Comparison of ENCODE assay signal across 28 cellular contexts in the genomic region with DNA sequence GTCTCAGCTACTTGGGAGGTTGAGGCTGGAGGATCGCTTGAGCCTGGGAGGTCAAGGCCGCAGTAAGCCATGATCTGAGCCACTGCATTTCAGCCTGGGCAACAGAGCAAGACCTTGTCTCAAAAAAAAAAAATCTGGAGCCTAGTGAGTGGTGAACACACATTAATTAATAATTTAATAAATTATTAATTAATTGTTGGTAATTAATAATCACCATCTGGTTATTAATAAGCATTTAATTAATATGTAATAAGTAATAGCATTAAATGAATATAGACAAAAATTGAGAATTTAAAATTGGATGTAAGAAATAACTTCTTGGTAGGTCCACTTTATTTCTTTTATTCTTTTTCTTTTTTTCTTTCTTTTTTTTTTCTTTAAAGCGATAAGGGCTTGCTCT.
"Had no signal": no experiment of that assay in that cellular context is flagged by ENCODE, and none has a peak within 500 bp of the region (broad histone marks: within the 10 kb centered on the region; RNA-seq: fewer than 3 reads in every experiment).

No MANE protein-coding gene starts in this region.

- DNase-seq: activated B cell treated with CpG ODN at 0.5 μM for 24 hours; activated CD4-positive, alpha-beta T cell treated with anti-CD3 and anti-CD28 coated beads for 48 hours; activated CD4-positive, alpha-beta T cell treated with anti-CD3 and anti-CD28 coated beads, Interleukin-2, amount 50 U/mL, for 1 hour; activated CD4-positive, alpha-beta T cell treated with anti-CD3 and anti-CD28 coated beads, Interleukin-2, amount 50 U/mL, for 48 hours; activated CD8-positive, alpha-beta memory T cell treated with anti-CD3 and anti-CD28 coated beads for 24 hours; activated CD8-positive, alpha-beta T cell treated with anti-CD3 and anti-CD28 coated beads for 36 hours; activated effector memory CD4-positive, alpha-beta T cell treated with Interleukin-2 at 50 U/mL for 16 hours; activated gamma-delta T cell treated with Interleukin-2 at 50 U/mL for 16 hours; activated naive CD4-positive, alpha-beta T cell treated with anti-CD3 and anti-CD28 coated beads, Interleukin-2, amount 50 U/mL, for 16 hours; activated naive CD4-positive, alpha-beta T cell treated with Interleukin-2 at 50 U/mL for 16 hours; activated T-cell treated with anti-CD3 and anti-CD28 coated beads, Interleukin-2, amount 50 U/mL, for 4 hours; amniotic stem cell; aorta; body of pancreas; caudate nucleus; dorsolateral prefrontal cortex; effector memory CD4-positive, alpha-beta T cell; endodermal cell; foreskin fibroblast; gastrocnemius medialis; glutamatergic neuron; heart left ventricle; T-helper 2 cell had no signal

- H3K27ac Mint-ChIP-seq: activated B cell treated with CpG ODN at 0.5 μM for 24 hours; activated CD8-positive, alpha-beta T cell treated with anti-CD3 and anti-CD28 coated beads for 36 hours; activated naive CD8-positive, alpha-beta T cell; activated T-helper 17 cell treated with anti-CD3 and anti-CD28 coated beads, Interleukin-2, amount 50 U/mL, for 72 hours; dendritic cell treated with granulocyte-macrophage colony-stimulating factor and Interleukin-4, amounts not matched to agents 40 ng/mL and 50 ng/mL, for 4 days; endodermal cell had no signal

- H3K9me3 Mint-ChIP-seq: activated CD8-positive, alpha-beta T cell treated with anti-CD3 and anti-CD28 coated beads for 36 hours; activated T-cell treated with anti-CD3 and anti-CD28 coated beads, Interleukin-2, amount 50 U/mL, for 4 hours; activated T-helper 17 cell treated with anti-CD3 and anti-CD28 coated beads, Interleukin-2, amount 50 U/mL, for 72 hours; dendritic cell treated with granulocyte-macrophage colony-stimulating factor and Interleukin-4, amounts not matched to agents 40 ng/mL and 50 ng/mL, for 4 days; endodermal cell had no signal

- H3K27me3 Mint-ChIP-seq: dendritic cell treated with granulocyte-macrophage colony-stimulating factor and Interleukin-4, amounts not matched to agents 40 ng/mL and 50 ng/mL, for 4 days had no signal

- H3K4me3 Mint-ChIP-seq: activated B cell treated with CpG ODN at 0.5 μM for 24 hours; activated CD8-positive, alpha-beta T cell treated with anti-CD3 and anti-CD28 coated beads for 36 hours; activated naive CD8-positive, alpha-beta T cell; activated T-cell treated with anti-CD3 and anti-CD28 coated beads, Interleukin-2, amount 50 U/mL, for 4 hours; activated T-helper 17 cell treated with anti-CD3 and anti-CD28 coated beads, Interleukin-2, amount 50 U/mL, for 72 hours; dendritic cell treated with granulocyte-macrophage colony-stimulating factor and Interleukin-4, amounts not matched to agents 40 ng/mL and 50 ng/mL, for 4 days; endodermal cell had no signal

- ATAC-seq: activated CD4-positive, CD25-positive, alpha-beta regulatory T cell treated with anti-CD3 and anti-CD28 coated beads, Interleukin-2, amount 50 U/mL, for 24 hours; activated CD8-positive, alpha-beta T cell treated with anti-CD3 and anti-CD28 coated beads for 36 hours; activated T-cell treated with anti-CD3 and anti-CD28 coated beads, Interleukin-2, amount 50 U/mL, for 4 hours; activated T-helper 17 cell treated with anti-CD3 and anti-CD28 coated beads, Interleukin-2, amount 50 U/mL, for 72 hours; body of pancreas; esophagus mucosa; gastrocnemius medialis; heart left ventricle had no signal

- H3K4me1 Mint-ChIP-seq: activated T-helper 17 cell treated with anti-CD3 and anti-CD28 coated beads, Interleukin-2, amount 50 U/mL, for 72 hours; endodermal cell had no signal
